ENCODE assay signal across 8 cellular contexts in the genomic region with DNA sequence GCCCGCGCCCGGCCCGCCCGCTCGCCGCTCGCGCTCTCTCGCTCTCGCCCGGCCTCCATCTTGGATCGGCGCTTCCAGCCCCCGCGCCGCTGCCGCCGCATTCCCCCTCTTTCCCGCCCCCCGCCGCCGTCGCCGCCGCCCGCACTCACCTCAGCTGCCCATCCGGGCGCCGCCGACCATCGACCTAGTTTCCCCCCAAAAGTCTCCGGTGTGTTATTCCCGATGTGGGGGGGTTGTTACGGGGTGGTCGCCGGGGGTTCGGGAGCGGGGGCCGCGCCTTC.
DNase-seq lines count a peak whose midpoint lies in the region; ATAC-seq lines count a peak whose summit lies in the region.

No MANE protein-coding gene starts in this region.

- H3K4me3 Mint-ChIP-seq in activated naive CD4-positive, alpha-beta T cell treated with anti-CD3 and anti-CD28 coated beads, Interleukin-2, amount 50 U/mL, for 24 hours = peak overlapping the region; percentile 92
- peak overlapping the region; percentile 94 for H3K4me3 Mint-ChIP-seq in dendritic cell treated with granulocyte-macrophage colony-stimulating factor and Interleukin-4, amounts not matched to agents 40 ng/mL and 50 ng/mL, for 4 days

- ATAC-seq in HG02759 (IDR thresholded peaks at IDR 0.05; ENCODE audit: unreplicated experiment) (peak; percentile 26), GM18873 (IDR thresholded peaks at IDR 0.05; ENCODE audit: low FRiP score, unreplicated experiment) (no peak)

- H3K9me3 ChIP-seq in mucosa of stomach (ENCODE audit: control insufficient read depth, low read length) = no peaks in the 10 kb centered on the region

- peaks cover 19% of the 10 kb centered on the region for H3K4me1 ChIP-seq in mucosa of stomach (ENCODE audit: control insufficient read depth, insufficient read depth, low read length)

- H3K36me3 Mint-ChIP-seq in activated naive CD4-positive, alpha-beta T cell treated with anti-CD3 and anti-CD28 coated beads, Interleukin-2, amount 50 U/mL, for 24 hours = no peaks in the 10 kb centered on the region
- H3K36me3 Mint-ChIP-seq in dendritic cell treated with granulocyte-macrophage colony-stimulating factor and Interleukin-4, amounts not matched to agents 40 ng/mL and 50 ng/mL, for 4 days (ENCODE audit: low read depth) = peaks cover 12% of the 10 kb centered on the region

- intact Hi-C loops in dendritic cell treated with granulocyte-macrophage colony-stimulating factor and Interleukin-4, amounts not matched to agents 40 ng/mL and 50 ng/mL, for 4 days (cut with micrococcal nuclease) = loop anchor here (1.0 to 5.0 kb wide), 6 partner anchors 110 to 675 kb away; a partner anchor contains a TSS

- peak overlapping the region; percentile 78 for H3K9ac ChIP-seq in mucosa of stomach (ENCODE audit: low read length)

- H3K9me3 Mint-ChIP-seq in activated naive CD4-positive, alpha-beta T cell treated with anti-CD3 and anti-CD28 coated beads, Interleukin-2, amount 50 U/mL, for 24 hours = no peaks in the 10 kb centered on the region
- H3K9me3 Mint-ChIP-seq in dendritic cell treated with granulocyte-macrophage colony-stimulating factor and Interleukin-4, amounts not matched to agents 40 ng/mL and 50 ng/mL, for 4 days = no peaks in the 10 kb centered on the region

- peaks cover 47% of the 10 kb centered on the region for H3K4me1 Mint-ChIP-seq in activated naive CD4-positive, alpha-beta T cell treated with anti-CD3 and anti-CD28 coated beads, Interleukin-2, amount 50 U/mL, for 24 hours
- peaks cover 54% of the 10 kb centered on the region for H3K4me1 Mint-ChIP-seq in dendritic cell treated with granulocyte-macrophage colony-stimulating factor and Interleukin-4, amounts not matched to agents 40 ng/mL and 50 ng/mL, for 4 days (ENCODE audit: low read depth)

- H3K4me3 ChIP-seq in mucosa of stomach (ENCODE audit: low read length) = no peak overlapping the region

- no peaks in the 10 kb centered on the region for H3K27me3 ChIP-seq in mucosa of stomach (ENCODE audit: control insufficient read depth, insufficient read depth, low read length)

- no peak for DNase-seq in activated naive CD4-positive, alpha-beta T cell treated with Interleukin-2 at 50 U/mL for 16 hours
- peak; percentile 72 to 79 for DNase-seq in NOMO-1 (lab: John Stamatoyannopoulos, UW; ENCODE audit: unreplicated experiment in 2 of 2)
- DNase-seq in middle frontal gyrus (ENCODE audit: extremely low spot score, low spot score) = no peak

- no peaks in the 10 kb centered on the region for H3K36me3 ChIP-seq in mucosa of stomach (ENCODE audit: control insufficient read depth, insufficient read depth, low read length)

- H3K27ac Mint-ChIP-seq in activated naive CD4-positive, alpha-beta T cell treated with anti-CD3 and anti-CD28 coated beads, Interleukin-2, amount 50 U/mL, for 24 hours = peak overlapping the region; percentile 98
- H3K27ac Mint-ChIP-seq in dendritic cell treated with granulocyte-macrophage colony-stimulating factor and Interleukin-4, amounts not matched to agents 40 ng/mL and 50 ng/mL, for 4 days = peak overlapping the region; percentile 98

- H3K27me3 Mint-ChIP-seq in activated naive CD4-positive, alpha-beta T cell treated with anti-CD3 and anti-CD28 coated beads, Interleukin-2, amount 50 U/mL, for 24 hours = no peaks in the 10 kb centered on the region
- H3K27me3 Mint-ChIP-seq in dendritic cell treated with granulocyte-macrophage colony-stimulating factor and Interleukin-4, amounts not matched to agents 40 ng/mL and 50 ng/mL, for 4 days = no peaks in the 10 kb centered on the region

Comparison
In these comparisons a context has a peak if more than half of its experiments do, and no peak if none do; other contexts are left out.
1. DNase-seq: peak in NOMO-1 (2 of 2); none in activated naive CD4-positive, alpha-beta T cell treated with Interleukin-2 at 50 U/mL for 16 hours (single experiment) and middle frontal gyrus (single experiment).